In the genomic region with DNA sequence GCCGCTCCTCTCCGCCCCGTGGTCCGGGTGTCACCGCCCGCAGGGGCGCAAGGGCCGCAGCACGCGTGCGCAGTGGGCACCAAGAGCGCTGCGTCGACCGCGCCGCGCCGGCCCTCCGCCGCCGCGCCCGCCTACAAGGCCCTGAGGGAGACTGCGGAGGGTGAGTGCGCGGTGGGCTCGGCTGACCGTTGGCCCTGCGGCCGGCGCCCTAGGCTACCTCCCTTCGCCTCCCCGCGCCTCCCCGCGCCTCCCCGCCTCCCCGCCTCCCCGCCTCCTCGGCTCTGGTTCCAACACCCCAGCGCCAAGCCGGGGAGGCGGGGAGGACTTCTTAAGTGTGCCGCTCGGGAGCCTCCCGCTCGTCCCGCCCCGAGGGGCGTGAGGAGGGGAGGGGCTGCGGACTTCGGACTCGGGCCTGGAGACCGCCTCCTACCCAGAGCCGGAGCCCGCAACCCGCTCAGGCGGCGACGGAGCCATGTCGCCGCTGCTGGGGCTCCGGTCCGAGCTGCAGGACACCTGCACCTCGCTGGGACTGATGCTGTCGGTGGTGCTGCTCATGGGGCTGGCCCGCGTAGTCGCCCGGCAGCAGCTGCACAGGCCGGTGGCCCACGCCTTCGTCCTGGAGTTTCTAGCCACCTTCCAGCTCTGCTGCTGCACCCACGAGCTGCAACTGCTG, we compare ENCODE assay signal across 1 cellular context.
TF ChIP-seq lines count a peak whose summit lies in the region.

A gene with protein sequence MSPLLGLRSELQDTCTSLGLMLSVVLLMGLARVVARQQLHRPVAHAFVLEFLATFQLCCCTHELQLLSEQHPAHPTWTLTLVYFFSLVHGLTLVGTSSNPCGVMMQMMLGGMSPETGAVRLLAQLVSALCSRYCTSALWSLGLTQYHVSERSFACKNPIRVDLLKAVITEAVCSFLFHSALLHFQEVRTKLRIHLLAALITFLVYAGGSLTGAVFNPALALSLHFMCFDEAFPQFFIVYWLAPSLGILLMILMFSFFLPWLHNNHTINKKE (plus strand): TSS at position 433 of the 673 bp plus-strand sequence. CDS start 40 bp downstream, at position 473.

TF ChIP-seq in HEK293, 187 proteins besides CTCF, POLR2A, EP300 and RAD21 (continued from another document):
- TF ChIP-seq ZNF394 (tag by site-specific recombination; IDR thresholded peaks at IDR 0.05; ENCODE audit: borderline replicate concordance) (no peak), PRDM2 (tag by site-specific recombination; IDR thresholded peaks at IDR 0.05; ENCODE audit: borderline replicate concordance) (no peak), ZNF114 (tag by site-specific recombination; IDR thresholded peaks at IDR 0.05) (no peak), ZFHX2 (tag by site-specific recombination; conservative IDR thresholded peaks at IDR 0.05) (peak; percentile 21; the same call in 1 of the 2 replicates), ZNF311 (tag by site-specific recombination; IDR thresholded peaks at IDR 0.05; ENCODE audit: borderline replicate concordance) (no peak), ZBTB11 (tag by site-specific recombination; conservative IDR thresholded peaks at IDR 0.05; ENCODE audit: low read depth) (no peak), PBX3 (CRISPR knock-in tag; IDR thresholded peaks at IDR 0.05) (peak; percentile 36; the same call in 1 of the 2 replicates), ZNF701 (tag by site-specific recombination; IDR thresholded peaks at IDR 0.05) (no peak), BCL11A (tag by site-specific recombination; IDR thresholded peaks at IDR 0.05; ENCODE audit: low read depth) (no peak), SP2 (tag by site-specific recombination; IDR thresholded peaks at IDR 0.05) (peak; percentile 76), ZIC2 (tag by site-specific recombination; IDR thresholded peaks at IDR 0.05) (peak; percentile 75), KLF7 (tag by site-specific recombination; IDR thresholded peaks at IDR 0.05; ENCODE audit: borderline replicate concordance) (no peak), ZNF530 (tag by site-specific recombination; IDR thresholded peaks at IDR 0.05; ENCODE audit: low read depth) (no peak), ZNF391 (tag by site-specific recombination; IDR thresholded peaks at IDR 0.05; ENCODE audit: borderline replicate concordance, low read depth) (no peak), ZEB2 (tag by site-specific recombination; IDR thresholded peaks at IDR 0.05) (peak; percentile 42; the same call in 1 of the 2 replicates), ZNF202 (tag by site-specific recombination; IDR thresholded peaks at IDR 0.05; ENCODE audit: borderline replicate concordance) (no peak), IKZF3 (tag by site-specific recombination; IDR thresholded peaks at IDR 0.05) (peak; percentile 85), ZNF791 (tag by site-specific recombination; IDR thresholded peaks at IDR 0.05) (no peak), ZFP69B (tag by site-specific recombination; IDR thresholded peaks at IDR 0.05) (no peak), ZNF169 (tag by site-specific recombination; IDR thresholded peaks at IDR 0.05) (no peak), MZF1 (tag by site-specific recombination; IDR thresholded peaks at IDR 0.05; ENCODE audit: borderline replicate concordance) (no peak), ZNF398 (tag by site-specific recombination; IDR thresholded peaks at IDR 0.05) (peak; percentile 67), ZNF335 (tag by site-specific recombination; conservative IDR thresholded peaks at IDR 0.05) (peak; percentile 42; the same call in 1 of the 2 replicates), ZNF558 (tag by site-specific recombination; IDR thresholded peaks at IDR 0.05) (no peak), KLF8 (tag by site-specific recombination; IDR thresholded peaks at IDR 0.05) (peak; percentile 68; the same call in 1 of the 2 replicates), ZNF404 (tag by site-specific recombination; IDR thresholded peaks at IDR 0.05) (no peak), ZNF600 (tag by site-specific recombination; IDR thresholded peaks at IDR 0.05) (peak; percentile 63), ZNF121 (tag by site-specific recombination; IDR thresholded peaks at IDR 0.05) (no peak), RBAK (tag by site-specific recombination; IDR thresholded peaks at IDR 0.05) (no peak)
- TF ChIP-seq, protein P1, sequence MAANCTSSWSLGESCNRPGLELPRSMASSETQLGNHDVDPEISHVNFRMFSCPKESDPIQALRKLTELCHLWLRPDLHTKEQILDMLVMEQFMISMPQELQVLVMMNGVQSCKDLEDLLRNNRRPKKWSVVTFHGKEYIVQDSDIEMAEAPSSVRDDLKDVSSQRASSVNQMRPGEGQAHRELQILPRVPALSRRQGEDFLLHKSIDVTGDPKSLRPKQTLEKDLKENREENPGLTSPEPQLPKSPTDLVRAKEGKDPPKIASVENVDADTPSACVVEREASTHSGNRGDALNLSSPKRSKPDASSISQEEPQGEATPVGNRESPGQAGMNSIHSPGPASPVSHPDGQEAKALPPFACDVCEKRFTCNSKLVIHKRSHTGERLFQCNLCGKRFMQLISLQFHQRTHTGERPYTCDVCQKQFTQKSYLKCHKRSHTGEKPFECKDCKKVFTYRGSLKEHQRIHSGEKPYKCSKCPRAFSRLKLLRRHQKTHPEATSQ (tag by site-specific recombination; IDR thresholded peaks at IDR 0.05): no peak
- TF ChIP-seq, protein P2, sequence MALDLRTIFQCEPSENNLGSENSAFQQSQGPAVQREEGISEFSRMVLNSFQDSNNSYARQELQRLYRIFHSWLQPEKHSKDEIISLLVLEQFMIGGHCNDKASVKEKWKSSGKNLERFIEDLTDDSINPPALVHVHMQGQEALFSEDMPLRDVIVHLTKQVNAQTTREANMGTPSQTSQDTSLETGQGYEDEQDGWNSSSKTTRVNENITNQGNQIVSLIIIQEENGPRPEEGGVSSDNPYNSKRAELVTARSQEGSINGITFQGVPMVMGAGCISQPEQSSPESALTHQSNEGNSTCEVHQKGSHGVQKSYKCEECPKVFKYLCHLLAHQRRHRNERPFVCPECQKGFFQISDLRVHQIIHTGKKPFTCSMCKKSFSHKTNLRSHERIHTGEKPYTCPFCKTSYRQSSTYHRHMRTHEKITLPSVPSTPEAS (tag by site-specific recombination; IDR thresholded peaks at IDR 0.05): no peak
